8 cellular contexts compared by ENCODE assay signal in the genomic region with DNA sequence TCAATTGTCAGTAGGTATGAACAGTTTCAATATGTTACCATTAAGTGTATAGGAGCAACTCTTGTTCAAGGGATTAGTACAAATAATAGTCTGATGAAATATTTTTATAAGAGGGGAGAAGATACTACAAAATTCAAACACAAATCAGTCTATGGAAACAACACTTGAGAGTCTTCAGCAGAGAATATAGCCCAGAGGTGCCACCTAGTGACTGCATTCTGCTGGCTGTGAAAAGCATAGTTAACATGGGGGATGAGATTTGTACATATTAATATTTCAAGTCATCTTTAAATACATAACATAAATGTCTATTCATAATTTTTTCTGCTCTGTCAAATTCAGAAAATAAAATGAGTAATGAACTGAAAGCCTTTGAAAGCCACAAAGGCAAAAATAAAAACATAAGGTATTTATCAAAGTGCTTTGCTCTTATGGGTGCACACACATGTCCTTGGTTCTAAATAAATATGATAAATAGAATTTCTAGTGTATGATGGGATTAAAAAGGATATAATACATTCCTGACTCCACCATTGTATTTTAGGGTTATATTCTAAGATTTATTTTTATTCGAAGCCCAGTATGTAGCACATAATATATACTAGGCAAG.
DNase-seq lines count a peak whose midpoint lies in the region; ATAC-seq, FAIRE-seq and TF ChIP-seq lines count a peak whose summit lies in the region.

No MANE protein-coding gene starts in this region.

- in situ Hi-C loops in astrocyte of the spinal cord (cut with HindIII; ENCODE audit: low sequenced_read_pairs), result no loop called here

- H3K27ac ChIP-seq in kidney (ENCODE audit: low read depth in 2 of 2, low read length in 2 of 2), result no peak overlapping the region

- intact Hi-C loops in kidney (cut with DNase I), result no loop called here

- DNase-seq in Ammon's horn (ENCODE audit: low spot score) (peak; percentile 68), GM20000 (ENCODE audit: low spot score) (peak; percentile 11), NCI-H2029 treated with DMSO at 0.1 percent for 48 hours (lab: John Stamatoyannopoulos, UW) (peak; percentile 64), astrocyte of the spinal cord (ENCODE audit: low read depth, low spot score) (peak; percentile 45), kidney (no peak), urothelium cell line (ENCODE audit: low spot score) (peak; percentile 22), NCI-H774 (lab: John Stamatoyannopoulos, UW) (no peak)

- H3K9ac ChIP-seq in kidney (ENCODE audit: low read length in 2 of 2), result no peak overlapping the region

- FAIRE-seq in kidney (lab: Jason Lieb, UNC), result peak; percentile 39
- no peak for FAIRE-seq in urothelium cell line (lab: Jason Lieb, UNC)

- ATAC-seq in GM19455 (IDR thresholded peaks at IDR 0.05; ENCODE audit: unreplicated experiment), result no peak

- H3K4me3 ChIP-seq in astrocyte of the spinal cord (ENCODE audit: low read depth, low read length) (no peak overlapping the region), kidney (ENCODE audit: low read length in 2 of 2) (no peak overlapping the region)

- no peaks in the 10 kb centered on the region for H3K36me3 ChIP-seq in kidney (ENCODE audit: control insufficient read depth in 1 of 2, insufficient read depth in 2 of 2, low read length in 2 of 2)

- no peaks in the 10 kb centered on the region for H3K9me3 ChIP-seq in kidney (ENCODE audit: control insufficient read depth in 1 of 2, low read length in 2 of 2)

- H3K4me1 ChIP-seq in kidney (ENCODE audit: control insufficient read depth in 1 of 2, insufficient read depth in 1 of 2, low read depth in 1 of 2, low read length in 2 of 2), result no peaks in the 10 kb centered on the region

- peak; percentile 16 for TF ChIP-seq CTCF in GM20000 (IDR thresholded peaks at IDR 0.05; ENCODE audit: extremely low read depth, missing control alignments)
- peak; percentile 79 for TF ChIP-seq CTCF in astrocyte of the spinal cord (IDR thresholded peaks at IDR 0.05; ENCODE audit: low read depth, low read length)
- peak; percentile 26 for TF ChIP-seq CTCF in kidney (IDR thresholded peaks at IDR 0.05; ENCODE audit: borderline replicate concordance, extremely low read depth, insufficient read depth)

Comparison
In these comparisons a context has a peak if more than half of its experiments do, and no peak if none do; other contexts are left out.
1. DNase-seq: peak in Ammon's horn (single experiment), GM20000 (single experiment), NCI-H2029 treated with DMSO at 0.1 percent for 48 hours (single experiment), astrocyte of the spinal cord (single experiment) and urothelium cell line (single experiment); none in kidney (single experiment) and NCI-H774 (single experiment).
2. CTCF ChIP-seq: peak in every context shown above with its lines; median percentile 79 in astrocyte of the spinal cord; 26 in kidney; 16 in GM20000.